Comparison of ENCODE assay signal across 1 cellular context in the genomic region with DNA sequence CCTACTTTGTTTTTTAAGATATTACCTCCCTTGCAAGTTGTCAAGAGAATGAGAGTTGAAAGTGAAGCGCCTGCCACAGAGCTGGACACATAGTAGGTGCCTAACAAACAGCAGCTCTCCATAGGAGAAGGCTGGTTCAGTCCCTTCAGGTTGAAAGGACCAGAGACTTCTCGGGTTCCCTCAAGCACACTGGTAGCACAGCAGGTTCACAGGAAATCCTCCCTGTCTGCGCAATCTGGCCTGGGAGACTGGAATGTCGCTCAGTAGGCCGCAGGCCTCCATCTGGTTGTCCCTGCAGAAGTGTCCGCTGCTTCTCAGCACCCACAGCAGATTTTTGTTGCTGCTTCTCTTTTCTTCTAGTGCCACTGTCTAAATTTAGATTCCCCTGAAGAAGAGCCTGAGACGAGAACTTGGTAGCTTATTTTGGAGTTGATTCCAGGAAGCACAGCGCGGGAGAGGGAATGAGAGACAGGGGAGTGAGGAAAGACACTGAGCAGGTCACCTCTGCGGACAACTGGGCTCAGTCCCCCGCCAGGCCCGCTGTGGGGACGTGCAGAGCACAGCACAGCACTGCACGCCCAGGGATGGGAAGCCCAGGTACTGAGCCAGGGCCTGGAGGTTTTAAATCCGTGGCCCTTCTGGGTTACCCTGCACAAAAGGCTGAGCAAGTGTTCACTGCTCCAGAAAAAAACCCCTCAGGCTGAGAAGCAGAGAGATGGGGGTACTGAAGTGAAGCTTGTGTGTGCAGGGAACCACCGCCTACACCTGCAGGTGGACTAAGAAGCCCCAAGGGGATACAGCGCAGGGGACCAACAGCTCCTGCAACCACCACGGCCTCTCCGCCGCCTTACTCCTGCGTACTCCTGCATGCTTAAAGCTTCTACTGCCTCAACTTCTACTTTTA.
TF ChIP-seq lines count a peak whose summit lies in the region.

No MANE protein-coding gene starts in this region.

TF ChIP-seq in H1, 55 proteins besides CTCF, POLR2A, EP300 and RAD21:
- TF ChIP-seq, protein P1, sequence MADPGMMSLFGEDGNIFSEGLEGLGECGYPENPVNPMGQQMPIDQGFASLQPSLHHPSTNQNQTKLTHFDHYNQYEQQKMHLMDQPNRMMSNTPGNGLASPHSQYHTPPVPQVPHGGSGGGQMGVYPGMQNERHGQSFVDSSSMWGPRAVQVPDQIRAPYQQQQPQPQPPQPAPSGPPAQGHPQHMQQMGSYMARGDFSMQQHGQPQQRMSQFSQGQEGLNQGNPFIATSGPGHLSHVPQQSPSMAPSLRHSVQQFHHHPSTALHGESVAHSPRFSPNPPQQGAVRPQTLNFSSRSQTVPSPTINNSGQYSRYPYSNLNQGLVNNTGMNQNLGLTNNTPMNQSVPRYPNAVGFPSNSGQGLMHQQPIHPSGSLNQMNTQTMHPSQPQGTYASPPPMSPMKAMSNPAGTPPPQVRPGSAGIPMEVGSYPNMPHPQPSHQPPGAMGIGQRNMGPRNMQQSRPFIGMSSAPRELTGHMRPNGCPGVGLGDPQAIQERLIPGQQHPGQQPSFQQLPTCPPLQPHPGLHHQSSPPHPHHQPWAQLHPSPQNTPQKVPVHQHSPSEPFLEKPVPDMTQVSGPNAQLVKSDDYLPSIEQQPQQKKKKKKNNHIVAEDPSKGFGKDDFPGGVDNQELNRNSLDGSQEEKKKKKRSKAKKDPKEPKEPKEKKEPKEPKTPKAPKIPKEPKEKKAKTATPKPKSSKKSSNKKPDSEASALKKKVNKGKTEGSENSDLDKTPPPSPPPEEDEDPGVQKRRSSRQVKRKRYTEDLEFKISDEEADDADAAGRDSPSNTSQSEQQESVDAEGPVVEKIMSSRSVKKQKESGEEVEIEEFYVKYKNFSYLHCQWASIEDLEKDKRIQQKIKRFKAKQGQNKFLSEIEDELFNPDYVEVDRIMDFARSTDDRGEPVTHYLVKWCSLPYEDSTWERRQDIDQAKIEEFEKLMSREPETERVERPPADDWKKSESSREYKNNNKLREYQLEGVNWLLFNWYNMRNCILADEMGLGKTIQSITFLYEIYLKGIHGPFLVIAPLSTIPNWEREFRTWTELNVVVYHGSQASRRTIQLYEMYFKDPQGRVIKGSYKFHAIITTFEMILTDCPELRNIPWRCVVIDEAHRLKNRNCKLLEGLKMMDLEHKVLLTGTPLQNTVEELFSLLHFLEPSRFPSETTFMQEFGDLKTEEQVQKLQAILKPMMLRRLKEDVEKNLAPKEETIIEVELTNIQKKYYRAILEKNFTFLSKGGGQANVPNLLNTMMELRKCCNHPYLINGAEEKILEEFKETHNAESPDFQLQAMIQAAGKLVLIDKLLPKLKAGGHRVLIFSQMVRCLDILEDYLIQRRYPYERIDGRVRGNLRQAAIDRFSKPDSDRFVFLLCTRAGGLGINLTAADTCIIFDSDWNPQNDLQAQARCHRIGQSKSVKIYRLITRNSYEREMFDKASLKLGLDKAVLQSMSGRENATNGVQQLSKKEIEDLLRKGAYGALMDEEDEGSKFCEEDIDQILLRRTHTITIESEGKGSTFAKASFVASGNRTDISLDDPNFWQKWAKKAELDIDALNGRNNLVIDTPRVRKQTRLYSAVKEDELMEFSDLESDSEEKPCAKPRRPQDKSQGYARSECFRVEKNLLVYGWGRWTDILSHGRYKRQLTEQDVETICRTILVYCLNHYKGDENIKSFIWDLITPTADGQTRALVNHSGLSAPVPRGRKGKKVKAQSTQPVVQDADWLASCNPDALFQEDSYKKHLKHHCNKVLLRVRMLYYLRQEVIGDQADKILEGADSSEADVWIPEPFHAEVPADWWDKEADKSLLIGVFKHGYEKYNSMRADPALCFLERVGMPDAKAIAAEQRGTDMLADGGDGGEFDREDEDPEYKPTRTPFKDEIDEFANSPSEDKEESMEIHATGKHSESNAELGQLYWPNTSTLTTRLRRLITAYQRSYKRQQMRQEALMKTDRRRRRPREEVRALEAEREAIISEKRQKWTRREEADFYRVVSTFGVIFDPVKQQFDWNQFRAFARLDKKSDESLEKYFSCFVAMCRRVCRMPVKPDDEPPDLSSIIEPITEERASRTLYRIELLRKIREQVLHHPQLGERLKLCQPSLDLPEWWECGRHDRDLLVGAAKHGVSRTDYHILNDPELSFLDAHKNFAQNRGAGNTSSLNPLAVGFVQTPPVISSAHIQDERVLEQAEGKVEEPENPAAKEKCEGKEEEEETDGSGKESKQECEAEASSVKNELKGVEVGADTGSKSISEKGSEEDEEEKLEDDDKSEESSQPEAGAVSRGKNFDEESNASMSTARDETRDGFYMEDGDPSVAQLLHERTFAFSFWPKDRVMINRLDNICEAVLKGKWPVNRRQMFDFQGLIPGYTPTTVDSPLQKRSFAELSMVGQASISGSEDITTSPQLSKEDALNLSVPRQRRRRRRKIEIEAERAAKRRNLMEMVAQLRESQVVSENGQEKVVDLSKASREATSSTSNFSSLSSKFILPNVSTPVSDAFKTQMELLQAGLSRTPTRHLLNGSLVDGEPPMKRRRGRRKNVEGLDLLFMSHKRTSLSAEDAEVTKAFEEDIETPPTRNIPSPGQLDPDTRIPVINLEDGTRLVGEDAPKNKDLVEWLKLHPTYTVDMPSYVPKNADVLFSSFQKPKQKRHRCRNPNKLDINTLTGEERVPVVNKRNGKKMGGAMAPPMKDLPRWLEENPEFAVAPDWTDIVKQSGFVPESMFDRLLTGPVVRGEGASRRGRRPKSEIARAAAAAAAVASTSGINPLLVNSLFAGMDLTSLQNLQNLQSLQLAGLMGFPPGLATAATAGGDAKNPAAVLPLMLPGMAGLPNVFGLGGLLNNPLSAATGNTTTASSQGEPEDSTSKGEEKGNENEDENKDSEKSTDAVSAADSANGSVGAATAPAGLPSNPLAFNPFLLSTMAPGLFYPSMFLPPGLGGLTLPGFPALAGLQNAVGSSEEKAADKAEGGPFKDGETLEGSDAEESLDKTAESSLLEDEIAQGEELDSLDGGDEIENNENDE (IDR thresholded peaks at IDR 0.05; ENCODE audit: insufficient replicate concordance, low read length) = no peak
- TF ChIP-seq TAF1 (IDR thresholded peaks at IDR 0.05; ENCODE audit: low read depth, low read length) (no peak), PHF8 (conservative IDR thresholded peaks at IDR 0.05; ENCODE audit: low read depth, low read length) (no peak), CTBP2 (IDR thresholded peaks at IDR 0.05; ENCODE audit: borderline replicate concordance, insufficient read depth, insufficient read length, low read length) (no peak), BRCA1 (IDR thresholded peaks at IDR 0.05; ENCODE audit: low read depth, low read length) (no peak), EGR1 (IDR thresholded peaks at IDR 0.05; ENCODE audit: borderline replicate concordance, low read depth, low read length) (no peak), SIX5 (IDR thresholded peaks at IDR 0.05; ENCODE audit: low read depth, low read length) (no peak), HDAC6 (IDR thresholded peaks at IDR 0.05; ENCODE audit: low read depth, low read length) (no peak), ASH2L (IDR thresholded peaks at IDR 0.05; ENCODE audit: low read length) (no peak), RFX5 (IDR thresholded peaks at IDR 0.05; ENCODE audit: borderline replicate concordance, low read depth, low read length) (no peak), MAFK (IDR thresholded peaks at IDR 0.05; ENCODE audit: low read depth, low read length) (no peak), CBX5 (IDR thresholded peaks at IDR 0.05; ENCODE audit: low read depth, low read length) (no peak), SP2 (IDR thresholded peaks at IDR 0.05; ENCODE audit: low read length) (no peak), TBP (IDR thresholded peaks at IDR 0.05; ENCODE audit: low read depth, low read length) (no peak), HDAC2 (IDR thresholded peaks at IDR 0.05; ENCODE audit: borderline replicate concordance in 1 of 2, low read depth in 2 of 2, low read length in 2 of 2) (no peak), CHD2 (IDR thresholded peaks at IDR 0.05; ENCODE audit: low read length) (no peak), TAF7 (optimal IDR thresholded peaks at IDR 0.05; ENCODE audit: borderline replicate concordance, low read depth, low read length) (no peak)
- TF ChIP-seq, protein P2, sequence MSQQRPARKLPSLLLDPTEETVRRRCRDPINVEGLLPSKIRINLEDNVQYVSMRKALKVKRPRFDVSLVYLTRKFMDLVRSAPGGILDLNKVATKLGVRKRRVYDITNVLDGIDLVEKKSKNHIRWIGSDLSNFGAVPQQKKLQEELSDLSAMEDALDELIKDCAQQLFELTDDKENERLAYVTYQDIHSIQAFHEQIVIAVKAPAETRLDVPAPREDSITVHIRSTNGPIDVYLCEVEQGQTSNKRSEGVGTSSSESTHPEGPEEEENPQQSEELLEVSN (IDR thresholded peaks at IDR 0.05) = no peak
- TF ChIP-seq, protein P3, sequence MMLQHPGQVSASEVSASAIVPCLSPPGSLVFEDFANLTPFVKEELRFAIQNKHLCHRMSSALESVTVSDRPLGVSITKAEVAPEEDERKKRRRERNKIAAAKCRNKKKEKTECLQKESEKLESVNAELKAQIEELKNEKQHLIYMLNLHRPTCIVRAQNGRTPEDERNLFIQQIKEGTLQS (IDR thresholded peaks at IDR 0.05; ENCODE audit: insufficient read depth, low read depth, low read length) = no peak
